ENCODE assay signal across 8 cellular contexts in the genomic region with DNA sequence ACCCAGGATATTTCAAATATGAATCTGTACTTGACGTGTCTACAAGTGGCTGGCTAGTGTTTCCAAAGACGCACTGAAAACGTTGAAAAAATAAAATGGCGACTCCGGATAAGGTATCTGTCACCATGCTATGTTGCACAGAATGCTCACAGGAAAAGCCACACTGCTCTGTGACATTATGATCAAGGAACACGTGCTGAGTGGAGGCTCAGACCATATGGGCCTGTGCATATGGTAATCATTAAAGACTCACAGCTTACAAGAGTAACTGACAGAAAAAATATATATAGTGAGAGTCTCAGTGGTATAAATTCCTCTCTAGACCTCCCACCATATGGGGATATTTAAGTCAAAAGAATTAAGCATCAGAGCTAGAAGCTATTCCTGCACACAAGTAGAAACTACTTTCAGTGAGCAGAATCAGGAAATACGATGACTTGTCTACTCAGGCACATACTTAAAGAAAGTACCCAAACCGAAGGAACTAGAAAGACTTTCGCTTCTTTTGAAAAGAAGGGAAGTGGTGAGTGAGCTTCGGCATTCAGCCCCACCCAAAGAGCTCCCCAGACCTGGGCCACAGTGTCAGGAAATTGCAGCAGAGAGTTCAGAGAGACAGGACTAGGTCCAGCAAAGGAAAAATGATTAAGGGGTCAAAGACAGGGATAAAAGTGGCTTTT.
DNase-seq lines count a peak whose midpoint lies in the region; ATAC-seq and TF ChIP-seq lines count a peak whose summit lies in the region.

No MANE protein-coding gene starts in this region.

- H3K4me3 ChIP-seq in lung (no peak overlapping the region), aorta (ENCODE audit: low read length in 2 of 2) (no peak overlapping the region)

- no peak for TF ChIP-seq CTCF in lung (IDR thresholded peaks at IDR 0.05; ENCODE audit: control extremely low read depth, extremely low read depth)

- H3K27ac ChIP-seq in KOPT-K1 (ENCODE audit: low read depth, low read length, poor library complexity, severe bottlenecking) (peak overlapping the region; percentile 48), lung (ENCODE audit: low read depth in 1 of 2, low read length in 1 of 2) (peak overlapping the region in 1 of 2 donors; percentile 64), aorta (ENCODE audit: low read depth in 1 of 2, low read length in 2 of 2) (no peak overlapping the region)

- H3K9me3 ChIP-seq in KOPT-K1 (ENCODE audit: insufficient read depth, low read length, poor library complexity, severe bottlenecking) (no peaks in the 10 kb centered on the region), lung (ENCODE audit: control insufficient read depth in 2 of 2, insufficient read depth in 1 of 2, low read length in 1 of 2) (peaks cover 0 to 3% of the 10 kb centered on the region in 2 donors), aorta (ENCODE audit: control insufficient read depth, low read length) (no peaks in the 10 kb centered on the region)

- intact Hi-C loops in aorta (cut with DNase I): no loop called here

- WGBS in lung, 2 donors: 32 to 38% methylated on average over 10 of the region's 10 CpGs
- 61 to 67% methylated on average over 10 of the region's 10 CpGs for WGBS in aorta, 2 donors

- H3K27me3 ChIP-seq in lung (ENCODE audit: control insufficient read depth, insufficient read depth) (no peaks in the 10 kb centered on the region), aorta (ENCODE audit: control insufficient read depth in 1 of 2, insufficient read depth in 2 of 2, low read length in 1 of 2) (peaks cover 0 to 4% of the 10 kb centered on the region in 2 donors)

- H3K36me3 ChIP-seq in KOPT-K1 (ENCODE audit: insufficient read depth, low read length) (no peaks in the 10 kb centered on the region), lung (ENCODE audit: control insufficient read depth in 2 of 2, insufficient read depth in 2 of 2, low read length in 2 of 2) (no peaks in the 10 kb centered on the region), aorta (ENCODE audit: control insufficient read depth in 1 of 2, insufficient read depth in 2 of 2, low read length in 1 of 2) (no peaks in the 10 kb centered on the region)

- ATAC-seq in GM21528 (IDR thresholded peaks at IDR 0.05; ENCODE audit: low FRiP score, unreplicated experiment) (peak; percentile 95), lung (ENCODE audit: insufficient read depth, low FRiP score) (peak; percentile 82), aorta (ENCODE audit: low FRiP score) (no peak)

- H3K4me1 ChIP-seq in lung (ENCODE audit: control insufficient read depth in 2 of 2, insufficient read depth in 2 of 2, low read length in 2 of 2): peaks cover 0 to 3% of the 10 kb centered on the region in 2 donors
- no peaks in the 10 kb centered on the region for H3K4me1 ChIP-seq in aorta (ENCODE audit: control insufficient read depth in 1 of 2, insufficient read depth in 2 of 2, low read length in 2 of 2)

- DNase-seq in Daoy (ENCODE audit: low read depth) (peak; percentile 7), lung (ENCODE audit: low spot score) (peak; percentile 36), NCI-H69 (lab: John Stamatoyannopoulos, UW) (no peak), aorta (no peak), AG08395 (ENCODE audit: low spot score) (no peak)
- DNase-seq in activated T-cell treated with anti-CD3 and anti-CD28 coated beads, Interleukin-2, amount 50 U/mL, for 1 hour: peak; percentile 51

Comparison
In these comparisons a context has a peak if more than half of its experiments do, and no peak if none do; other contexts are left out.
1. DNase-seq: peak in Daoy (single experiment), activated T-cell treated with anti-CD3 and anti-CD28 coated beads, Interleukin-2, amount 50 U/mL, for 1 hour (single experiment) and lung (single experiment); none in NCI-H69 (single experiment), aorta (0 of 2) and AG08395 (single experiment).